14 cellular contexts compared by ENCODE assay signal in the genomic region with DNA sequence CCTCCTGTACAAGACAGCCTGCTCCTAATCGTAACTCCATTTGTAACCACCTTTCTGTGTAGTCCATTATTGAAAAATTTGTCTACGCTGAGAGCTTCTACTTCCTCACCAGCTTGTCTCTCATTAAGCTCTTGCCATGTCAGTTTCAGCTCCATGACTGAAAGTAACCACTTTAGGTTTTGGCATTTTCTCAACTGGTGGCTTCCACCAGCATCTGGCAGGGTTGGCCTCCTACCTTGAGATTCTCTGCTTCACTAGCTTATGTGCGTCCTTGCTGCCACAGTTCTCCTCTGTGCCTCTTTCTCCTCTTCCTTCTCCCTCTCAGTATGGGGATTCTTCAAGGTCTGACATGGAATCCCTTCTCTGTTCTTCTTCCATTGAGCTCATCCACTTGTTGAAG. TPM values are rescaled to one million over a fixed set of nuclear protein-coding genes. Genes with fewer than 3 reads are reported as not detected.
DNase-seq lines count a peak whose midpoint lies in the region; ATAC-seq and TF ChIP-seq lines count a peak whose summit lies in the region.
"Had no signal": no experiment of that assay in that cellular context is flagged by ENCODE, and none has a peak within 500 bp of the region (broad histone marks: within the 10 kb centered on the region; RNA-seq: fewer than 3 reads in every experiment).

No MANE protein-coding gene starts in this region.

- no peak for ATAC-seq in activated CD4-positive, alpha-beta T cell treated with anti-CD3 and anti-CD28 coated beads for 36 hours
- ATAC-seq in GM19023 (IDR thresholded peaks at IDR 0.05; ENCODE audit: unreplicated experiment): no peak
- ATAC-seq: GM12878, GM23338 had no signal

- no peaks in the 10 kb centered on the region for H3K9me3 Mint-ChIP-seq in activated CD4-positive, alpha-beta T cell treated with anti-CD3 and anti-CD28 coated beads for 36 hours (ENCODE audit: low read depth)
- no peaks in the 10 kb centered on the region for H3K9me3 Mint-ChIP-seq in activated CD4-positive, alpha-beta T cell treated with anti-CD3 and anti-CD28 coated beads, Interleukin-2, amount 10 ng/mL, durations not matched to agents 7 days and 5 days
- H3K9me3 Mint-ChIP-seq in immature natural killer cell (no peaks in the 10 kb centered on the region), endothelial cell (ENCODE audit: unreplicated experiment) (no peaks in the 10 kb centered on the region)
- H3K9me3 Mint-ChIP-seq: CD14-positive monocyte, GM23338, IgD-negative memory B cell had no signal

- CTCF ChIA-PET in activated CD4-positive, alpha-beta T cell treated with anti-CD3 and anti-CD28 coated beads for 36 hours (lab: Charles Lee): interaction anchor here (0.6 to 1.5 kb wide), 4 partner anchors 9 to 168 kb away, joined by 3 to 6 read pairs (median 3); no protein-coding TSS in a partner anchor
- CTCF ChIA-PET in activated CD4-positive, alpha-beta T cell treated with anti-CD3 and anti-CD28 coated beads, Interleukin-2, amount 10 ng/mL, durations not matched to agents 7 days and 5 days (lab: Charles Lee): interaction anchor here (1.6 kb wide), 1 partner anchor 9 kb away, joined by 10 read pairs; no protein-coding TSS in a partner anchor

- peak overlapping the region; percentile 21 for H3K27ac Mint-ChIP-seq in activated CD4-positive, alpha-beta T cell treated with anti-CD3 and anti-CD28 coated beads for 36 hours
- H3K27ac Mint-ChIP-seq in activated CD4-positive, alpha-beta T cell treated with anti-CD3 and anti-CD28 coated beads, Interleukin-2, amount 10 ng/mL, durations not matched to agents 7 days and 5 days: no peak overlapping the region
- H3K27ac Mint-ChIP-seq in immature natural killer cell: peak overlapping the region in 4 of 6 donors; percentile 21 to 83 (median 54)
- no peak overlapping the region for H3K27ac Mint-ChIP-seq in endothelial cell (ENCODE audit: unreplicated experiment)
- H3K27ac Mint-ChIP-seq: GM23338, IgD-negative memory B cell had no signal

- H3K4me3 Mint-ChIP-seq in activated CD4-positive, alpha-beta T cell treated with anti-CD3 and anti-CD28 coated beads for 36 hours: no peak overlapping the region
- no peak overlapping the region for H3K4me3 Mint-ChIP-seq in activated CD4-positive, alpha-beta T cell treated with anti-CD3 and anti-CD28 coated beads, Interleukin-2, amount 10 ng/mL, durations not matched to agents 7 days and 5 days
- no peak overlapping the region for H3K4me3 Mint-ChIP-seq in immature natural killer cell
- no peak overlapping the region for H3K4me3 Mint-ChIP-seq in endothelial cell (ENCODE audit: unreplicated experiment)
- H3K4me3 Mint-ChIP-seq: CD14-positive monocyte, GM23338 had no signal

- peaks cover 6% of the 10 kb centered on the region for H3K4me1 Mint-ChIP-seq in activated CD4-positive, alpha-beta T cell treated with anti-CD3 and anti-CD28 coated beads for 36 hours
- peaks cover 3% of the 10 kb centered on the region for H3K4me1 Mint-ChIP-seq in activated CD4-positive, alpha-beta T cell treated with anti-CD3 and anti-CD28 coated beads, Interleukin-2, amount 10 ng/mL, durations not matched to agents 7 days and 5 days
- H3K4me1 Mint-ChIP-seq in immature natural killer cell: peaks cover 25 to 52% of the 10 kb centered on the region in 2 donors
- H3K4me1 Mint-ChIP-seq in endothelial cell (ENCODE audit: unreplicated experiment): no peaks in the 10 kb centered on the region
- H3K4me1 Mint-ChIP-seq: CD14-positive monocyte, GM23338 had no signal

- H3K36me3 Mint-ChIP-seq in activated CD4-positive, alpha-beta T cell treated with anti-CD3 and anti-CD28 coated beads for 36 hours (ENCODE audit: low read depth): peaks cover 29% of the 10 kb centered on the region
- H3K36me3 Mint-ChIP-seq in activated CD4-positive, alpha-beta T cell treated with anti-CD3 and anti-CD28 coated beads, Interleukin-2, amount 10 ng/mL, durations not matched to agents 7 days and 5 days (ENCODE audit: low read depth): peaks cover 63% of the 10 kb centered on the region
- H3K36me3 Mint-ChIP-seq in immature natural killer cell (peaks cover 31 to 43% (median 34%) of the 10 kb centered on the region in 3 donors), endothelial cell (ENCODE audit: low read depth, unreplicated experiment) (peaks cover 12% of the 10 kb centered on the region)

- POLR2A ChIA-PET in activated CD4-positive, alpha-beta T cell treated with anti-CD3 and anti-CD28 coated beads for 36 hours (lab: Charles Lee): no interaction called here
- POLR2A ChIA-PET in activated CD4-positive, alpha-beta T cell treated with anti-CD3 and anti-CD28 coated beads, Interleukin-2, amount 10 ng/mL, durations not matched to agents 7 days and 5 days (lab: Charles Lee): interaction anchor here (0.6 kb wide), 1 partner anchor 9 kb away, joined by 3 read pairs; no protein-coding TSS in a partner anchor

- no peak for TF ChIP-seq CTCF in endothelial cell (IDR thresholded peaks at IDR 0.05; ENCODE audit: unreplicated experiment)

- H3K27me3 Mint-ChIP-seq in activated CD4-positive, alpha-beta T cell treated with anti-CD3 and anti-CD28 coated beads for 36 hours: no peaks in the 10 kb centered on the region
- H3K27me3 Mint-ChIP-seq in activated CD4-positive, alpha-beta T cell treated with anti-CD3 and anti-CD28 coated beads, Interleukin-2, amount 10 ng/mL, durations not matched to agents 7 days and 5 days: no peaks in the 10 kb centered on the region
- peaks cover 0 to 13% (median 13%) of the 10 kb centered on the region in 3 donors for H3K27me3 Mint-ChIP-seq in immature natural killer cell (ENCODE audit: low read depth in 3 of 3)
- H3K27me3 Mint-ChIP-seq in endothelial cell (ENCODE audit: unreplicated experiment): no peaks in the 10 kb centered on the region

- DNase-seq in activated CD4-positive, alpha-beta T cell treated with anti-CD3 and anti-CD28 coated beads for 36 hours: no peak
- no peak for DNase-seq in activated CD4-positive, alpha-beta T cell treated with anti-CD3 and anti-CD28 coated beads, Interleukin-2, amount 10 ng/mL, durations not matched to agents 7 days and 5 days
- peak; percentile 92 for DNase-seq in RPMI8226
- DNase-seq in immature natural killer cell: no peak
- DNase-seq in endothelial cell (ENCODE audit: low spot score): no peak
- DNase-seq in D341Med (ENCODE audit: low spot score): no peak
- DNase-seq: DMS 273 treated with DMSO at 0.1 percent for 48 hours, DMS79, H7 had no signal

- intact Hi-C loops in activated CD4-positive, alpha-beta T cell treated with anti-CD3 and anti-CD28 coated beads for 36 hours (cut with DNase I, micrococcal nuclease): no loop called here

RNA-seq across cellular contexts. Expression of a gene that starts 31.8 kb away (rescaled TPM):
- total RNA-seq in activated CD4-positive, alpha-beta T cell treated with anti-CD3 and anti-CD28 coated beads for 36 hours: not detected
- not detected for total RNA-seq in activated CD4-positive, alpha-beta T cell treated with anti-CD3 and anti-CD28 coated beads, Interleukin-2, amount 10 ng/mL, durations not matched to agents 7 days and 5 days
- polyA plus RNA-seq in immature natural killer cell: 1 to 10 TPM in 1 of 3 donors, under 1 TPM in 2; 0.43 to 1.5 (median 0.49) TPM
- 311 TPM for total RNA-seq in endothelial cell (ENCODE audit: unreplicated experiment)
- total RNA-seq: GM12878 had no signal

Comparison
In these comparisons a context has a peak if more than half of its experiments do, and no peak if none do; other contexts are left out.
1. H3K27ac Mint-ChIP-seq: peak in activated CD4-positive, alpha-beta T cell treated with anti-CD3 and anti-CD28 coated beads for 36 hours (single experiment) and immature natural killer cell (4 of 6); none in activated CD4-positive, alpha-beta T cell treated with anti-CD3 and anti-CD28 coated beads, Interleukin-2, amount 10 ng/mL, durations not matched to agents 7 days and 5 days (single experiment) and endothelial cell (single experiment).
2. RNA of a gene that starts 31.8 kb away (total RNA-seq): 311 TPM in endothelial cell (single experiment); not detected in activated CD4-positive, alpha-beta T cell treated with anti-CD3 and anti-CD28 coated beads for 36 hours and not detected in activated CD4-positive, alpha-beta T cell treated with anti-CD3 and anti-CD28 coated beads, Interleukin-2, amount 10 ng/mL, durations not matched to agents 7 days and 5 days; every median in the first group is over 100 times any median in the second.